In the genomic region with DNA sequence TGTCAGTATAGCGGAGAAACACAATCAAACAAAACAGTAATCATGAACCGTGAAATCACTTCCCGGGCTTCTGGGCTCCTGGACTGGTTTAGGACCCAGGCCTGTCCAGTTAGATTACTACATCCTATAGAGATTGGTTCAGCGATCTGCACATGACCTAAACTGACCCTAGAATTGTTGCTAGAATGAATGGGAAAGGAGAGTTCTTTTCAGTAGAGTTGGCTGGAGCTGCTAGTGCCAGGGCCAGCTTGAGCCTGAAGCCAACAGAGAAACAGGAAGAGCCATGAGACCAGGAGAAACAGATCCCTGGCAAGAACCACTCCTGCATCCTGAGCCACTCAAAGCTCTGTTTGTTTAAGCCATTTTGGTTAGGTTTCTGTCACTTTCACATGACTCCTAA, we compare ENCODE assay signal across 21 cellular contexts.
DNase-seq lines count a peak whose midpoint lies in the region; ATAC-seq, FAIRE-seq and TF ChIP-seq lines count a peak whose summit lies in the region.
"Had no signal": no experiment of that assay in that cellular context is flagged by ENCODE, and none has a peak within 500 bp of the region (broad histone marks: within the 10 kb centered on the region; RNA-seq: fewer than 3 reads in every experiment).

No MANE protein-coding gene starts in this region.

- H4K20me1 ChIP-seq in HepG2 (ENCODE audit: insufficient read depth, low read length): no peaks in the 10 kb centered on the region

- H3K4me3 Mint-ChIP-seq in activated T-cell treated with anti-CD3 and anti-CD28 coated beads, Interleukin-2, amount 50 U/mL, for 72 hours: no peak overlapping the region
- H3K4me3 Mint-ChIP-seq: activated naive CD8-positive, alpha-beta T cell; CD8-positive, alpha-beta T cell; memory B cell; naive thymus-derived CD4-positive, alpha-beta T cell had no signal

- no peak for FAIRE-seq in HepG2 (lab: Jason Lieb, UNC)

- no peak overlapping the region for H3K4me2 ChIP-seq in HepG2 (ENCODE audit: low read depth, low read length)
- H3K4me2 ChIP-seq: KMS-11 had no signal

- no peak for TF ChIP-seq POLR2A in HepG2 (IDR thresholded peaks at IDR 0.05; ENCODE audit: insufficient read depth in 1 of 2, low read depth in 2 of 2, low read length in 2 of 2)

- TF ChIP-seq RAD21 in HepG2 (CRISPR knock-in tag; IDR thresholded peaks at IDR 0.05): no peak

- no peak for TF ChIP-seq EP300 in HepG2 (IDR thresholded peaks at IDR 0.05; ENCODE audit: low read depth in 2 of 2, low read length in 2 of 2)
- no peak for TF ChIP-seq EP300 in HepG2 (CRISPR knock-in tag; IDR thresholded peaks at IDR 0.05; ENCODE audit: borderline replicate concordance)

- H3K4me1 Mint-ChIP-seq in activated T-cell treated with anti-CD3 and anti-CD28 coated beads, Interleukin-2, amount 50 U/mL, for 72 hours (ENCODE audit: low read depth): no peaks in the 10 kb centered on the region
- H3K4me1 Mint-ChIP-seq: memory B cell; naive thymus-derived CD4-positive, alpha-beta T cell had no signal

- intact Hi-C loops in HepG2 (cut with micrococcal nuclease; ENCODE audit: unreplicated experiment): no loop called here

- ATAC-seq in HG02885 (IDR thresholded peaks at IDR 0.05; ENCODE audit: poor library complexity, unreplicated experiment): no peak
- ATAC-seq in HepG2: no peak
- ATAC-seq in activated T-cell treated with anti-CD3 and anti-CD28 coated beads, Interleukin-2, amount 50 U/mL, for 72 hours (replicated peaks in 1 of 2): no peak
- ATAC-seq: body of pancreas; CD8-positive, alpha-beta T cell; naive thymus-derived CD4-positive, alpha-beta T cell; SK-N-SH treated with all-trans-retinoic acid at 6 μM for 48 hours had no signal

- H3K27me3 ChIP-seq in HepG2 (ENCODE audit: control insufficient read depth in 1 of 2, insufficient read depth in 2 of 2, low read length in 2 of 2): no peaks in the 10 kb centered on the region
- H3K27me3 ChIP-seq: body of pancreas had no signal

- H3K27ac ChIP-seq in HepG2 (ENCODE audit: extremely low read length, insufficient read depth, low read length): no peak overlapping the region
- H3K27ac ChIP-seq: body of pancreas, KMS-11 had no signal

- no peak overlapping the region for H3K4me3 ChIP-seq in HepG2 (replicated peaks in 1 of 3; ENCODE audit: insufficient read depth in 1 of 3, low read depth in 2 of 3, low read length in 3 of 3)
- H3K4me3 ChIP-seq: body of pancreas had no signal

- in situ Hi-C loops in HepG2 (cut with HindIII; ENCODE audit: extremely low pct_ligation_motif_present, low pct_unique_long_range_greater_than_20kb): no loop called here

- H3K79me2 ChIP-seq in HepG2 (ENCODE audit: insufficient read depth, low read length): no peaks in the 10 kb centered on the region

- no peaks in the 10 kb centered on the region for H3K9me3 ChIP-seq in HepG2 (ENCODE audit: low read length)
- H3K9me3 ChIP-seq: body of pancreas had no signal

- DNase-seq in DMS53 (lab: John Stamatoyannopoulos, UW) (peak; percentile 86), NCI-H2196 treated with DMSO at 0.1 percent for 48 hours (lab: John Stamatoyannopoulos, UW; ENCODE audit: unreplicated experiment) (peak; percentile 85), dermis blood vessel endothelial cell (peak; percentile 66), putamen (ENCODE audit: low spot score) (peak; percentile 10), T-helper 1 cell (no peak), HepG2 (ENCODE audit: low spot score) (no peak)
- no peak for DNase-seq in activated T-cell treated with anti-CD3 and anti-CD28 coated beads, Interleukin-2, amount 50 U/mL, for 72 hours
- DNase-seq: body of pancreas; CD8-positive, alpha-beta T cell; cortex of kidney; GOT3; hippocampal formation; islet precursor cell; naive thymus-derived CD4-positive, alpha-beta T cell; NCI-H1048 had no signal

- H3K36me3 ChIP-seq in HepG2 (replicated peaks in 1 of 2; ENCODE audit: control insufficient read depth in 1 of 2, insufficient read depth in 2 of 2, low read length in 2 of 2): no peaks in the 10 kb centered on the region

- no peak for TF ChIP-seq CTCF in HepG2 (CRISPR knock-in tag; IDR thresholded peaks at IDR 0.05)

- WGBS in HepG2 (ENCODE audit: low lambda C conversion rate): 24% methylated on average over 4 of the region's 4 CpGs

- H3K9me3 Mint-ChIP-seq in activated T-cell treated with anti-CD3 and anti-CD28 coated beads, Interleukin-2, amount 50 U/mL, for 72 hours: peaks cover 0 to 2% of the 10 kb centered on the region in 2 donors
- H3K9me3 Mint-ChIP-seq: CD8-positive, alpha-beta T cell had no signal

- no peak overlapping the region for H2AFZ ChIP-seq in HepG2 (ENCODE audit: low read length)

- H3K27me3 Mint-ChIP-seq in activated T-cell treated with anti-CD3 and anti-CD28 coated beads, Interleukin-2, amount 50 U/mL, for 72 hours (ENCODE audit: low read depth): no peaks in the 10 kb centered on the region
- H3K27me3 Mint-ChIP-seq: memory B cell, progenitor cell of endocrine pancreas had no signal

- no peaks in the 10 kb centered on the region for H3K4me1 ChIP-seq in HepG2 (ENCODE audit: insufficient read depth, low read length)
- H3K4me1 ChIP-seq: body of pancreas had no signal

- BruUV-seq in HepG2 (replicated peaks; lab: Mats Ljungman, UMichigan): no TSS peak

- no peak overlapping the region for H3K9ac ChIP-seq in HepG2 (ENCODE audit: insufficient read depth, low read depth, low read length)
- H3K9ac ChIP-seq: KMS-11 had no signal

- CTCF ChIA-PET in HepG2 (lab: Yijun Ruan, JAX; ENCODE audit: low intra/inter-chr PET ratio, low total read pairs): no interaction called here

- POLR2A ChIA-PET in HepG2 (lab: Yijun Ruan, JAX): no interaction called here

- H3K36me3 Mint-ChIP-seq in activated T-cell treated with anti-CD3 and anti-CD28 coated beads, Interleukin-2, amount 50 U/mL, for 72 hours (ENCODE audit: insufficient read depth in 2 of 2): no peaks in the 10 kb centered on the region
- H3K36me3 Mint-ChIP-seq: activated naive CD8-positive, alpha-beta T cell; CD8-positive, alpha-beta T cell; memory B cell; naive thymus-derived CD4-positive, alpha-beta T cell had no signal

- no peak overlapping the region for H3K27ac Mint-ChIP-seq in activated T-cell treated with anti-CD3 and anti-CD28 coated beads, Interleukin-2, amount 50 U/mL, for 72 hours
- H3K27ac Mint-ChIP-seq: activated naive CD8-positive, alpha-beta T cell; CD8-positive, alpha-beta T cell; memory B cell; naive thymus-derived CD4-positive, alpha-beta T cell; progenitor cell of endocrine pancreas had no signal

TF ChIP-seq in HepG2, 621 proteins besides CTCF, POLR2A, EP300 and RAD21:
- TF ChIP-seq NFYB (CRISPR knock-in tag; IDR thresholded peaks at IDR 0.05): no peak
- no peak for TF ChIP-seq TIGD3 (CRISPR knock-in tag; IDR thresholded peaks at IDR 0.05; ENCODE audit: borderline replicate concordance)
- no peak for TF ChIP-seq ZNF546 (CRISPR knock-in tag; conservative IDR thresholded peaks at IDR 0.05)
- no peak for TF ChIP-seq ZNF180 (CRISPR knock-in tag; IDR thresholded peaks at IDR 0.05; ENCODE audit: borderline replicate concordance, low read depth)
- TF ChIP-seq REL (CRISPR knock-in tag; conservative IDR thresholded peaks at IDR 0.05): no peak
- no peak for TF ChIP-seq ZNF619 (CRISPR knock-in tag; IDR thresholded peaks at IDR 0.05)
- no peak for TF ChIP-seq GZF1 (CRISPR knock-in tag; IDR thresholded peaks at IDR 0.05)
- TF ChIP-seq AKAP8 (CRISPR knock-in tag; IDR thresholded peaks at IDR 0.05): no peak
- TF ChIP-seq MBNL3 (CRISPR knock-in tag; conservative IDR thresholded peaks at IDR 0.05): no peak
- TF ChIP-seq STAT5B (CRISPR knock-in tag; IDR thresholded peaks at IDR 0.05): no peak
- no peak for TF ChIP-seq ZNF343 (CRISPR knock-in tag; IDR thresholded peaks at IDR 0.05)
- no peak for TF ChIP-seq ZNF44 (CRISPR knock-in tag; IDR thresholded peaks at IDR 0.05)
- no peak for TF ChIP-seq ZNF605 (CRISPR knock-in tag; IDR thresholded peaks at IDR 0.05)

Comparison
In these comparisons a context has a peak if more than half of its experiments do, and no peak if none do; other contexts are left out.
1. DNase-seq: peak in DMS53 (single experiment), NCI-H2196 treated with DMSO at 0.1 percent for 48 hours (single experiment), dermis blood vessel endothelial cell (single experiment) and putamen (single experiment); none in T-helper 1 cell (0 of 5), HepG2 (single experiment) and activated T-cell treated with anti-CD3 and anti-CD28 coated beads, Interleukin-2, amount 50 U/mL, for 72 hours (0 of 2).